In genomic region chr5:61306531-61307195, GRCh38 we compare ENCODE assay signal across 8 cellular contexts. TPM values are rescaled to one million over a fixed set of nuclear protein-coding genes. Genes with fewer than 3 reads are reported as not detected.
DNase-seq lines count a peak whose midpoint lies in the region; ATAC-seq and TF ChIP-seq lines count a peak whose summit lies in the region.

No MANE protein-coding gene starts in this region.

- ATAC-seq in GM18505 (IDR thresholded peaks at IDR 0.05; ENCODE audit: unreplicated experiment) (peak; percentile 72), SK-N-SH treated with all-trans-retinoic acid at 6 μM for 48 hours (peak; percentile 62)

- no peak for TF ChIP-seq POLR2A in GM18505 (IDR thresholded peaks at IDR 0.05; ENCODE audit: borderline replicate concordance, extremely low read depth, insufficient read depth, insufficient read length)

- peaks cover 3 to 12% (median 6%) of the 10 kb centered on the region in 3 donors for H3K27me3 Mint-ChIP-seq in immature natural killer cell (ENCODE audit: low read depth in 3 of 3)

- peaks cover 0 to 2% (median 0%) of the 10 kb centered on the region in 6 donors for H3K9me3 Mint-ChIP-seq in immature natural killer cell

- DNase-seq in H4 (ENCODE audit: low spot score), result peak; percentile 65
- peak; percentile 49 for DNase-seq in myocyte (ENCODE audit: low read depth)
- no peak for DNase-seq in COLO668 (lab: John Stamatoyannopoulos, UW; ENCODE audit: unreplicated experiment)
- no peak for DNase-seq in NCI-H1436 (lab: John Stamatoyannopoulos, UW)
- DNase-seq in cerebellar nuclear complex (lab: John Stamatoyannopoulos, UW), result no peak
- no peak for DNase-seq in immature natural killer cell

- H3K27ac Mint-ChIP-seq in immature natural killer cell, result no peak overlapping the region

- H3K36me3 Mint-ChIP-seq in immature natural killer cell, result no peaks in the 10 kb centered on the region

- peaks cover 0 to 5% of the 10 kb centered on the region in 2 donors for H3K4me1 Mint-ChIP-seq in immature natural killer cell

- H3K4me3 Mint-ChIP-seq in immature natural killer cell, result no peak overlapping the region

TF ChIP-seq in SK-N-SH treated with all-trans-retinoic acid at 6 μM for 48 hours, 23 proteins besides CTCF, POLR2A, EP300 and RAD21:
- TF ChIP-seq RARB (CRISPR knock-in tag; IDR thresholded peaks at IDR 0.05) (no peak), CSRNP3 (CRISPR knock-in tag; IDR thresholded peaks at IDR 0.05) (no peak), GLIS3 (CRISPR knock-in tag; IDR thresholded peaks at IDR 0.05) (no peak), BACH2 (CRISPR knock-in tag; IDR thresholded peaks at IDR 0.05; ENCODE audit: borderline replicate concordance) (no peak), ZNF8 (CRISPR knock-in tag; IDR thresholded peaks at IDR 0.05) (no peak), ZNF565 (CRISPR knock-in tag; conservative IDR thresholded peaks at IDR 0.05; ENCODE audit: low read depth) (no peak), ZNF70 (CRISPR knock-in tag; IDR thresholded peaks at IDR 0.05) (no peak), TSHZ2 (CRISPR knock-in tag; IDR thresholded peaks at IDR 0.05) (no peak), POU6F1 (CRISPR knock-in tag; IDR thresholded peaks at IDR 0.05; ENCODE audit: borderline replicate concordance, low read depth) (no peak), ZC3H10 (CRISPR knock-in tag; IDR thresholded peaks at IDR 0.05) (no peak)

RNA-seq across cellular contexts. Expression of gene ZSWIM6, which starts 25.4 kb away (rescaled TPM):
- total RNA-seq in H4 (2014; rRNA removed; shearing (Covaris generic)), result 3.8 and 7.0 TPM in 2 replicates
- 8.7 and 9.7 TPM in 2 replicates for total RNA-seq in myocyte
- polyA plus RNA-seq in myocyte (2012), result 11.5 TPM
- polyA plus RNA-seq in immature natural killer cell, result under 1 TPM; 0.40 to 0.76 (median 0.43) TPM

Comparison
In these comparisons a context has a peak if more than half of its experiments do, and no peak if none do; other contexts are left out.
1. DNase-seq: peak in H4 (single experiment) and myocyte (single experiment); none in COLO668 (single experiment), NCI-H1436 (single experiment), cerebellar nuclear complex (0 of 2) and immature natural killer cell (0 of 3).